1 cellular context compared by ENCODE assay signal in the genomic region with DNA sequence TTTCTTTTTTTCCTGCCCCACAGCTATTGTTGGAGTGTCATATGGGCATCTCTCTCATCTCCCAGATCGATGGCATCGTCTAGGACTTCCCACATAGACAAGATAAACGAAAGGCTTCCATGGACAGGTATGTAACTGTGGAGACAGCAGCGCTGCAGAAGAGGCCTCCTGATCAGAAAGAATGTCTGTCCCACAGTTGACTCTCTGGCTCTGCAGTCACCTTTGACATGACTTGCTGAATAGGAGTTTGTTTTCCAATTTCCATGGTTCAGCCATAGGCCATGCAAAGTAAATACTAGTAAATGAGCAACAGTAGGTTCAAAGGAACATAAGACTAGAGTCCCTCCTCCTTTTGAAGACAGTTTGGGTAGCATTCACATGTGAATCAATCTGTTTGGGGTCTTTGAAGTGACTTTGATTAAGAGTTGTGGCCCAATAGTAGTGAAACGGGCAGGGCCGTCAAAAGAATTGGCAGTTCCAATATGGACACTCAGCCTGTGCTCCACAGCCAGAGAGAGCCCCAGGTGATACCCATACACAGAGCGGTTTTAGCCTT.
TF ChIP-seq lines count a peak whose summit lies in the region.

No MANE protein-coding gene starts in this region.

TF ChIP-seq in HepG2, 621 proteins besides CTCF, POLR2A, EP300 and RAD21 (continued from another document and continues in another):
- TF ChIP-seq, protein P1, sequence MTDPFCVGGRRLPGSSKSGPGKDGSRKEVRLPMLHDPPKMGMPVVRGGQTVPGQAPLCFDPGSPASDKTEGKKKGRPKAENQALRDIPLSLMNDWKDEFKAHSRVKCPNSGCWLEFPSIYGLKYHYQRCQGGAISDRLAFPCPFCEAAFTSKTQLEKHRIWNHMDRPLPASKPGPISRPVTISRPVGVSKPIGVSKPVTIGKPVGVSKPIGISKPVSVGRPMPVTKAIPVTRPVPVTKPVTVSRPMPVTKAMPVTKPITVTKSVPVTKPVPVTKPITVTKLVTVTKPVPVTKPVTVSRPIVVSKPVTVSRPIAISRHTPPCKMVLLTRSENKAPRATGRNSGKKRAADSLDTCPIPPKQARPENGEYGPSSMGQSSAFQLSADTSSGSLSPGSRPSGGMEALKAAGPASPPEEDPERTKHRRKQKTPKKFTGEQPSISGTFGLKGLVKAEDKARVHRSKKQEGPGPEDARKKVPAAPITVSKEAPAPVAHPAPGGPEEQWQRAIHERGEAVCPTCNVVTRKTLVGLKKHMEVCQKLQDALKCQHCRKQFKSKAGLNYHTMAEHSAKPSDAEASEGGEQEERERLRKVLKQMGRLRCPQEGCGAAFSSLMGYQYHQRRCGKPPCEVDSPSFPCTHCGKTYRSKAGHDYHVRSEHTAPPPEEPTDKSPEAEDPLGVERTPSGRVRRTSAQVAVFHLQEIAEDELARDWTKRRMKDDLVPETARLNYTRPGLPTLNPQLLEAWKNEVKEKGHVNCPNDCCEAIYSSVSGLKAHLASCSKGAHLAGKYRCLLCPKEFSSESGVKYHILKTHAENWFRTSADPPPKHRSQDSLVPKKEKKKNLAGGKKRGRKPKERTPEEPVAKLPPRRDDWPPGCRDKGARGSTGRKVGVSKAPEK (CRISPR knock-in tag; IDR thresholded peaks at IDR 0.05; ENCODE audit: borderline replicate concordance) = no peak; the same call in 1 of the 2 replicates
- peak; percentile 91 for TF ChIP-seq MIER2 (CRISPR knock-in tag; IDR thresholded peaks at IDR 0.05)
- TF ChIP-seq ZNF878 (CRISPR knock-in tag; IDR thresholded peaks at IDR 0.05) = peak; percentile 99
- TF ChIP-seq MIER3 (CRISPR knock-in tag; IDR thresholded peaks at IDR 0.05; ENCODE audit: borderline replicate concordance) = peak; percentile 100
- no peak; the same call in 1 of the 2 replicates for TF ChIP-seq ZNF224 (CRISPR knock-in tag; IDR thresholded peaks at IDR 0.05)
- TF ChIP-seq, protein P2, sequence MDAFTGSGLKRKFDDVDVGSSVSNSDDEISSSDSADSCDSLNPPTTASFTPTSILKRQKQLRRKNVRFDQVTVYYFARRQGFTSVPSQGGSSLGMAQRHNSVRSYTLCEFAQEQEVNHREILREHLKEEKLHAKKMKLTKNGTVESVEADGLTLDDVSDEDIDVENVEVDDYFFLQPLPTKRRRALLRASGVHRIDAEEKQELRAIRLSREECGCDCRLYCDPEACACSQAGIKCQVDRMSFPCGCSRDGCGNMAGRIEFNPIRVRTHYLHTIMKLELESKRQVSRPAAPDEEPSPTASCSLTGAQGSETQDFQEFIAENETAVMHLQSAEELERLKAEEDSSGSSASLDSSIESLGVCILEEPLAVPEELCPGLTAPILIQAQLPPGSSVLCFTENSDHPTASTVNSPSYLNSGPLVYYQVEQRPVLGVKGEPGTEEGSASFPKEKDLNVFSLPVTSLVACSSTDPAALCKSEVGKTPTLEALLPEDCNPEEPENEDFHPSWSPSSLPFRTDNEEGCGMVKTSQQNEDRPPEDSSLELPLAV (CRISPR knock-in tag; conservative IDR thresholded peaks at IDR 0.05; ENCODE audit: low read depth) = no peak
- peak; percentile 70; the same call in 1 of the 2 replicates for TF ChIP-seq MBD4 (IDR thresholded peaks at IDR 0.05; ENCODE audit: borderline replicate concordance, low read length)
- TF ChIP-seq, protein P3, sequence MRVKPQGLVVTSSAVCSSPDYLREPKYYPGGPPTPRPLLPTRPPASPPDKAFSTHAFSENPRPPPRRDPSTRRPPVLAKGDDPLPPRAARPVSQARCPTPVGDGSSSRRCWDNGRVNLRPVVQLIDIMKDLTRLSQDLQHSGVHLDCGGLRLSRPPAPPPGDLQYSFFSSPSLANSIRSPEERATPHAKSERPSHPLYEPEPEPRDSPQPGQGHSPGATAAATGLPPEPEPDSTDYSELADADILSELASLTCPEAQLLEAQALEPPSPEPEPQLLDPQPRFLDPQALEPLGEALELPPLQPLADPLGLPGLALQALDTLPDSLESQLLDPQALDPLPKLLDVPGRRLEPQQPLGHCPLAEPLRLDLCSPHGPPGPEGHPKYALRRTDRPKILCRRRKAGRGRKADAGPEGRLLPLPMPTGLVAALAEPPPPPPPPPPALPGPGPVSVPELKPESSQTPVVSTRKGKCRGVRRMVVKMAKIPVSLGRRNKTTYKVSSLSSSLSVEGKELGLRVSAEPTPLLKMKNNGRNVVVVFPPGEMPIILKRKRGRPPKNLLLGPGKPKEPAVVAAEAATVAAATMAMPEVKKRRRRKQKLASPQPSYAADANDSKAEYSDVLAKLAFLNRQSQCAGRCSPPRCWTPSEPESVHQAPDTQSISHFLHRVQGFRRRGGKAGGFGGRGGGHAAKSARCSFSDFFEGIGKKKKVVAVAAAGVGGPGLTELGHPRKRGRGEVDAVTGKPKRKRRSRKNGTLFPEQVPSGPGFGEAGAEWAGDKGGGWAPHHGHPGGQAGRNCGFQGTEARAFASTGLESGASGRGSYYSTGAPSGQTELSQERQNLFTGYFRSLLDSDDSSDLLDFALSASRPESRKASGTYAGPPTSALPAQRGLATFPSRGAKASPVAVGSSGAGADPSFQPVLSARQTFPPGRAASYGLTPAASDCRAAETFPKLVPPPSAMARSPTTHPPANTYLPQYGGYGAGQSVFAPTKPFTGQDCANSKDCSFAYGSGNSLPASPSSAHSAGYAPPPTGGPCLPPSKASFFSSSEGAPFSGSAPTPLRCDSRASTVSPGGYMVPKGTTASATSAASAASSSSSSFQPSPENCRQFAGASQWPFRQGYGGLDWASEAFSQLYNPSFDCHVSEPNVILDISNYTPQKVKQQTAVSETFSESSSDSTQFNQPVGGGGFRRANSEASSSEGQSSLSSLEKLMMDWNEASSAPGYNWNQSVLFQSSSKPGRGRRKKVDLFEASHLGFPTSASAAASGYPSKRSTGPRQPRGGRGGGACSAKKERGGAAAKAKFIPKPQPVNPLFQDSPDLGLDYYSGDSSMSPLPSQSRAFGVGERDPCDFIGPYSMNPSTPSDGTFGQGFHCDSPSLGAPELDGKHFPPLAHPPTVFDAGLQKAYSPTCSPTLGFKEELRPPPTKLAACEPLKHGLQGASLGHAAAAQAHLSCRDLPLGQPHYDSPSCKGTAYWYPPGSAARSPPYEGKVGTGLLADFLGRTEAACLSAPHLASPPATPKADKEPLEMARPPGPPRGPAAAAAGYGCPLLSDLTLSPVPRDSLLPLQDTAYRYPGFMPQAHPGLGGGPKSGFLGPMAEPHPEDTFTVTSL (CRISPR knock-in tag; IDR thresholded peaks at IDR 0.05; ENCODE audit: borderline replicate concordance) = peak; percentile 100
- peak; percentile 83; the same call in 1 of the 2 replicates for TF ChIP-seq JUNB (CRISPR knock-in tag; IDR thresholded peaks at IDR 0.05; ENCODE audit: borderline replicate concordance)
- TF ChIP-seq, protein P4, sequence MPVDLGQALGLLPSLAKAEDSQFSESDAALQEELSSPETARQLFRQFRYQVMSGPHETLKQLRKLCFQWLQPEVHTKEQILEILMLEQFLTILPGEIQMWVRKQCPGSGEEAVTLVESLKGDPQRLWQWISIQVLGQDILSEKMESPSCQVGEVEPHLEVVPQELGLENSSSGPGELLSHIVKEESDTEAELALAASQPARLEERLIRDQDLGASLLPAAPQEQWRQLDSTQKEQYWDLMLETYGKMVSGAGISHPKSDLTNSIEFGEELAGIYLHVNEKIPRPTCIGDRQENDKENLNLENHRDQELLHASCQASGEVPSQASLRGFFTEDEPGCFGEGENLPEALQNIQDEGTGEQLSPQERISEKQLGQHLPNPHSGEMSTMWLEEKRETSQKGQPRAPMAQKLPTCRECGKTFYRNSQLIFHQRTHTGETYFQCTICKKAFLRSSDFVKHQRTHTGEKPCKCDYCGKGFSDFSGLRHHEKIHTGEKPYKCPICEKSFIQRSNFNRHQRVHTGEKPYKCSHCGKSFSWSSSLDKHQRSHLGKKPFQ (CRISPR knock-in tag; IDR thresholded peaks at IDR 0.05; ENCODE audit: insufficient replicate concordance) = peak; percentile 76
- TF ChIP-seq, protein P5, sequence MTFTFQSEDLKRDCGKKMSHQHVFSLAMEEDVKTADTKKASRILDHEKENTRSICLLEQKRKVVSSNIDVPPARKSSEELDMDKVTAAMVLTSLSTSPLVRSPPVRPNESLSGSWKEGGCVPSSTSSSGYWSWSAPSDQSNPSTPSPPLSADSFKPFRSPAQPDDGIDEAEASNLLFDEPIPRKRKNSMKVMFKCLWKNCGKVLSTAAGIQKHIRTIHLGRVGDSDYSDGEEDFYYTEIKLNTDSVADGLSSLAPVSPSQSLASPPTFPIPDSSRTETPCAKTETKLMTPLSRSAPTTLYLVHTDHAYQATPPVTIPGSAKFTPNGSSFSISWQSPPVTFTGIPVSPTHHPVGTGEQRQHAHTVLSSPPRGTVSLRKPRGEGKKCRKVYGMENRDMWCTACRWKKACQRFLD (CRISPR knock-in tag; IDR thresholded peaks at IDR 0.05; ENCODE audit: borderline replicate concordance) = no peak
- TF ChIP-seq SIN3A (IDR thresholded peaks at IDR 0.05; ENCODE audit: borderline replicate concordance, low read depth, low read length) = peak; percentile 56; the same call in 1 of the 2 replicates
- peak; percentile 94 for TF ChIP-seq JUN (CRISPR knock-in tag; IDR thresholded peaks at IDR 0.05)
- no peak for TF ChIP-seq EEA1 (CRISPR knock-in tag; IDR thresholded peaks at IDR 0.05; ENCODE audit: borderline replicate concordance)
- TF ChIP-seq MED1 (CRISPR knock-in tag; IDR thresholded peaks at IDR 0.05) = peak; percentile 99
- no peak for TF ChIP-seq ZNF367 (CRISPR knock-in tag; IDR thresholded peaks at IDR 0.05; ENCODE audit: borderline replicate concordance)
- TF ChIP-seq DMAP1 (CRISPR knock-in tag; IDR thresholded peaks at IDR 0.05) = peak; percentile 80; the same call in 1 of the 2 replicates
- TF ChIP-seq ZFYVE20 (CRISPR knock-in tag; IDR thresholded peaks at IDR 0.05; ENCODE audit: borderline replicate concordance, low read depth) = no peak
- TF ChIP-seq ZNF780A (CRISPR knock-in tag; IDR thresholded peaks at IDR 0.05) = no peak
- TF ChIP-seq, protein P6, sequence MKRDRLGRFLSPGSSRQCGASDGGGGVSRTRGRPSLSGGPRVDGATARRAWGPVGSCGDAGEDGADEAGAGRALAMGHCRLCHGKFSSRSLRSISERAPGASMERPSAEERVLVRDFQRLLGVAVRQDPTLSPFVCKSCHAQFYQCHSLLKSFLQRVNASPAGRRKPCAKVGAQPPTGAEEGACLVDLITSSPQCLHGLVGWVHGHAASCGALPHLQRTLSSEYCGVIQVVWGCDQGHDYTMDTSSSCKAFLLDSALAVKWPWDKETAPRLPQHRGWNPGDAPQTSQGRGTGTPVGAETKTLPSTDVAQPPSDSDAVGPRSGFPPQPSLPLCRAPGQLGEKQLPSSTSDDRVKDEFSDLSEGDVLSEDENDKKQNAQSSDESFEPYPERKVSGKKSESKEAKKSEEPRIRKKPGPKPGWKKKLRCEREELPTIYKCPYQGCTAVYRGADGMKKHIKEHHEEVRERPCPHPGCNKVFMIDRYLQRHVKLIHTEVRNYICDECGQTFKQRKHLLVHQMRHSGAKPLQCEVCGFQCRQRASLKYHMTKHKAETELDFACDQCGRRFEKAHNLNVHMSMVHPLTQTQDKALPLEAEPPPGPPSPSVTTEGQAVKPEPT (CRISPR knock-in tag; IDR thresholded peaks at IDR 0.05; ENCODE audit: low read depth) = peak; percentile 82; the same call in 1 of the 2 replicates
- TF ChIP-seq, protein P7, sequence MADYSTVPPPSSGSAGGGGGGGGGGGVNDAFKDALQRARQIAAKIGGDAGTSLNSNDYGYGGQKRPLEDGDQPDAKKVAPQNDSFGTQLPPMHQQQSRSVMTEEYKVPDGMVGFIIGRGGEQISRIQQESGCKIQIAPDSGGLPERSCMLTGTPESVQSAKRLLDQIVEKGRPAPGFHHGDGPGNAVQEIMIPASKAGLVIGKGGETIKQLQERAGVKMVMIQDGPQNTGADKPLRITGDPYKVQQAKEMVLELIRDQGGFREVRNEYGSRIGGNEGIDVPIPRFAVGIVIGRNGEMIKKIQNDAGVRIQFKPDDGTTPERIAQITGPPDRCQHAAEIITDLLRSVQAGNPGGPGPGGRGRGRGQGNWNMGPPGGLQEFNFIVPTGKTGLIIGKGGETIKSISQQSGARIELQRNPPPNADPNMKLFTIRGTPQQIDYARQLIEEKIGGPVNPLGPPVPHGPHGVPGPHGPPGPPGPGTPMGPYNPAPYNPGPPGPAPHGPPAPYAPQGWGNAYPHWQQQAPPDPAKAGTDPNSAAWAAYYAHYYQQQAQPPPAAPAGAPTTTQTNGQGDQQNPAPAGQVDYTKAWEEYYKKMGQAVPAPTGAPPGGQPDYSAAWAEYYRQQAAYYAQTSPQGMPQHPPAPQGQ (CRISPR knock-in tag; IDR thresholded peaks at IDR 0.05; ENCODE audit: borderline replicate concordance) = no peak
- no peak; the same call in 1 of the 2 replicates for TF ChIP-seq SAFB2 (CRISPR knock-in tag; IDR thresholded peaks at IDR 0.05; ENCODE audit: borderline replicate concordance, low read depth)
- no peak for TF ChIP-seq ZNF451 (CRISPR knock-in tag; IDR thresholded peaks at IDR 0.05)
- TF ChIP-seq, protein P8, sequence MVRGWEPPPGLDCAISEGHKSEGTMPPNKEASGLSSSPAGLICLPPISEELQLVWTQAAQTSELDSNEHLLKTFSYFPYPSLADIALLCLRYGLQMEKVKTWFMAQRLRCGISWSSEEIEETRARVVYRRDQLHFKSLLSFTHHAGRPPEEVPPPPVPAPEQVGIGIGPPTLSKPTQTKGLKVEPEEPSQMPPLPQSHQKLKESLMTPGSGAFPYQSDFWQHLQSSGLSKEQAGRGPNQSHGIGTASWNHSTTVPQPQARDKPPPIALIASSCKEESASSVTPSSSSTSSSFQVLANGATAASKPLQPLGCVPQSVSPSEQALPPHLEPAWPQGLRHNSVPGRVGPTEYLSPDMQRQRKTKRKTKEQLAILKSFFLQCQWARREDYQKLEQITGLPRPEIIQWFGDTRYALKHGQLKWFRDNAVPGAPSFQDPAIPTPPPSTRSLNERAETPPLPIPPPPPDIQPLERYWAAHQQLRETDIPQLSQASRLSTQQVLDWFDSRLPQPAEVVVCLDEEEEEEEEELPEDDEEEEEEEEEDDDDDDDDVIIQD (CRISPR knock-in tag; IDR thresholded peaks at IDR 0.05; ENCODE audit: low read depth) = peak; percentile 100
- peak; percentile 92; the same call in 1 of the 2 replicates for TF ChIP-seq ZNF761 (CRISPR knock-in tag; conservative IDR thresholded peaks at IDR 0.05)
- TF ChIP-seq, protein P9, sequence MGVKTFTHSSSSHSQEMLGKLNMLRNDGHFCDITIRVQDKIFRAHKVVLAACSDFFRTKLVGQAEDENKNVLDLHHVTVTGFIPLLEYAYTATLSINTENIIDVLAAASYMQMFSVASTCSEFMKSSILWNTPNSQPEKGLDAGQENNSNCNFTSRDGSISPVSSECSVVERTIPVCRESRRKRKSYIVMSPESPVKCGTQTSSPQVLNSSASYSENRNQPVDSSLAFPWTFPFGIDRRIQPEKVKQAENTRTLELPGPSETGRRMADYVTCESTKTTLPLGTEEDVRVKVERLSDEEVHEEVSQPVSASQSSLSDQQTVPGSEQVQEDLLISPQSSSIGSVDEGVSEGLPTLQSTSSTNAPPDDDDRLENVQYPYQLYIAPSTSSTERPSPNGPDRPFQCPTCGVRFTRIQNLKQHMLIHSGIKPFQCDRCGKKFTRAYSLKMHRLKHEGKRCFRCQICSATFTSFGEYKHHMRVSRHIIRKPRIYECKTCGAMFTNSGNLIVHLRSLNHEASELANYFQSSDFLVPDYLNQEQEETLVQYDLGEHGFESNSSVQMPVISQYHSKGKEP (CRISPR knock-in tag; IDR thresholded peaks at IDR 0.05) = no peak
- TF ChIP-seq, protein P10, sequence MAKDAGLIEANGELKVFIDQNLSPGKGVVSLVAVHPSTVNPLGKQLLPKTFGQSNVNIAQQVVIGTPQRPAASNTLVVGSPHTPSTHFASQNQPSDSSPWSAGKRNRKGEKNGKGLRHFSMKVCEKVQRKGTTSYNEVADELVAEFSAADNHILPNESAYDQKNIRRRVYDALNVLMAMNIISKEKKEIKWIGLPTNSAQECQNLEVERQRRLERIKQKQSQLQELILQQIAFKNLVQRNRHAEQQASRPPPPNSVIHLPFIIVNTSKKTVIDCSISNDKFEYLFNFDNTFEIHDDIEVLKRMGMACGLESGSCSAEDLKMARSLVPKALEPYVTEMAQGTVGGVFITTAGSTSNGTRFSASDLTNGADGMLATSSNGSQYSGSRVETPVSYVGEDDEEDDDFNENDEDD (CRISPR knock-in tag; IDR thresholded peaks at IDR 0.05; ENCODE audit: borderline replicate concordance) = peak; percentile 29; the same call in 1 of the 2 replicates
- no peak; the same call in 1 of the 2 replicates for TF ChIP-seq ZNF629 (CRISPR knock-in tag; conservative IDR thresholded peaks at IDR 0.05)
- TF ChIP-seq IKZF1 (IDR thresholded peaks at IDR 0.05) = no peak
